In the genomic region with DNA sequence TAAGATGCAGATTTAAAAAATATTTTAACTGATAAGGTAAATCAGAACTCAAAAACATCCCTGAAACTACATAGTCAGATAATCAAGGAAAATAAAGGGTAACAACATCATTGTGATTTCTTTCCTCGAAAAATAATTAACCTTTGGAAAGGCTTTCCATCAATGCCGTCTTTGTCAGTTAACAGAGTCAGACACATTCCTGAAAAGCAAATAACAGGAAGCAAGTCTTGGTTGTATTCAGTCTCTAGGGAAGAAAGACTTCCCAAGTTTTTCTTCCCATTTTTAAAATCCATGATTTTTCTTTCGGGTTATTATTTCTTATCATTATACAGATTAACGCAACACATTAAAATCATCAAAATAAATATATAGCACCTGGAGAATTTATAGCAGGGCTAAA, we compare ENCODE assay signal across 11 cellular contexts.
DNase-seq lines count a peak whose midpoint lies in the region; TF ChIP-seq lines count a peak whose summit lies in the region.
"Had no signal": no experiment of that assay in that cellular context is flagged by ENCODE, and none has a peak within 500 bp of the region (broad histone marks: within the 10 kb centered on the region; RNA-seq: fewer than 3 reads in every experiment).

No MANE protein-coding gene starts in this region.

- peak overlapping the region; percentile 79 for H3K4me3 Mint-ChIP-seq in neural crest cell
- H3K4me3 Mint-ChIP-seq: CD4-positive, alpha-beta memory T cell had no signal

- no peaks in the 10 kb centered on the region for H3K27me3 Mint-ChIP-seq in neural crest cell (ENCODE audit: low read depth)
- H3K27me3 Mint-ChIP-seq: CD4-positive, alpha-beta memory T cell had no signal

- peak overlapping the region; percentile 13 for H3K27ac Mint-ChIP-seq in neural crest cell (ENCODE audit: unreplicated experiment)
- H3K27ac Mint-ChIP-seq: CD4-positive, alpha-beta memory T cell had no signal

- no peak for TF ChIP-seq CTCF in neural crest cell (conservative IDR thresholded peaks at IDR 0.05)

- DNase-seq in SK-N-DZ (ENCODE audit: low spot score): peak; percentile 81
- DNase-seq in kidney glomerular epithelial cell (lab: John Stamatoyannopoulos, UW): peak; percentile 34
- DNase-seq in neural crest cell (ENCODE audit: low read depth, low spot score): no peak
- no peak for DNase-seq in activated CD4-positive, alpha-beta T cell treated with anti-CD3 and anti-CD28 coated beads, Interleukin-2, amount 50 U/mL, for 4 hours
- no peak for DNase-seq in NCI-H446 (lab: John Stamatoyannopoulos, UW)
- no peak for DNase-seq in GM19238 (ENCODE audit: insufficient read length, low spot score)
- DNase-seq: BE2C; Caco-2; CD4-positive, alpha-beta memory T cell; DND-41; GDM1 had no signal

- no peaks in the 10 kb centered on the region for H3K36me3 Mint-ChIP-seq in neural crest cell (ENCODE audit: low read depth)
- H3K36me3 Mint-ChIP-seq: CD4-positive, alpha-beta memory T cell had no signal

- no peaks in the 10 kb centered on the region for H3K9me3 Mint-ChIP-seq in neural crest cell

- H3K4me1 Mint-ChIP-seq in neural crest cell: peaks cover 77% of the 10 kb centered on the region
- H3K4me1 Mint-ChIP-seq: CD4-positive, alpha-beta memory T cell had no signal

Comparison
In these comparisons a context has a peak if more than half of its experiments do, and no peak if none do; other contexts are left out.
1. DNase-seq: peak in SK-N-DZ (single experiment) and kidney glomerular epithelial cell (single experiment); none in neural crest cell (single experiment), activated CD4-positive, alpha-beta T cell treated with anti-CD3 and anti-CD28 coated beads, Interleukin-2, amount 50 U/mL, for 4 hours (0 of 2), NCI-H446 (0 of 2) and GM19238 (single experiment).